Comparison of ENCODE assay signal across 8 cellular contexts in genomic region chr19:4068058-4068966, GRCh38. TPM values are rescaled to one million over a fixed set of nuclear protein-coding genes. Genes with fewer than 3 reads are reported as not detected.
DNase-seq lines count a peak whose midpoint lies in the region; ATAC-seq and TF ChIP-seq lines count a peak whose summit lies in the region.

No MANE protein-coding gene starts in this region.

- H3K4me3 Mint-ChIP-seq in CD8-positive, alpha-beta memory T cell = peak overlapping the region; percentile 88 to 99 (median 88)

- ATAC-seq in GM21447 (IDR thresholded peaks at IDR 0.05; ENCODE audit: unreplicated experiment) (no peak), HG03354 (IDR thresholded peaks at IDR 0.05; ENCODE audit: poor library complexity, severe bottlenecking, unreplicated experiment) (no peak)

- POLR2A ChIA-PET in CD8-positive, alpha-beta memory T cell (lab: Charles Lee) = interaction anchor here (1.0 to 3.6 kb wide), 3 partner anchors 19 to 47 kb away, joined by 3 to 24 read pairs (median 5); no protein-coding TSS in a partner anchor

- H3K9me3 Mint-ChIP-seq in CD8-positive, alpha-beta memory T cell = no peaks in the 10 kb centered on the region

- no peaks in the 10 kb centered on the region for H3K36me3 ChIP-seq in CD8-positive, alpha-beta memory T cell (ENCODE audit: insufficient read depth, low read length)
- peaks cover 0 to 1% of the 10 kb centered on the region in 2 donors for H3K36me3 ChIP-seq in duodenal mucosa (ENCODE audit: control insufficient read depth in 1 of 2, insufficient read depth in 2 of 2, low read length in 2 of 2)
- no peaks in the 10 kb centered on the region for H3K36me3 ChIP-seq in ovary

- H3K27ac Mint-ChIP-seq in CD8-positive, alpha-beta memory T cell = peak overlapping the region; percentile 70 to 98 (median 93)

- H3K4me1 ChIP-seq in CD8-positive, alpha-beta memory T cell (ENCODE audit: insufficient read depth, low read length) = peaks cover 29% of the 10 kb centered on the region
- peaks cover 15 to 17% of the 10 kb centered on the region in 2 donors for H3K4me1 ChIP-seq in duodenal mucosa (ENCODE audit: control insufficient read depth in 1 of 2, insufficient read depth in 2 of 2, low read length in 2 of 2)
- peaks cover 7% of the 10 kb centered on the region for H3K4me1 ChIP-seq in ovary (ENCODE audit: insufficient read depth)

- peak overlapping the region; percentile 61 for H3K27ac ChIP-seq in CD8-positive, alpha-beta memory T cell (ENCODE audit: low read depth, low read length)
- peak overlapping the region; percentile 95 for H3K27ac ChIP-seq in duodenal mucosa (ENCODE audit: low read depth, low read length)
- peak overlapping the region; percentile 52 to 93 for H3K27ac ChIP-seq in ovary

- no peak for TF ChIP-seq EP300 in ovary (IDR thresholded peaks at IDR 0.05)

- 23 to 30% (median 29%) methylated on average over 31 of the region's 31 CpGs for WGBS in ovary, 3 donors

- peak overlapping the region; percentile 51 for H3K4me3 ChIP-seq in CD8-positive, alpha-beta memory T cell (ENCODE audit: low read length)
- peak overlapping the region; percentile 56 to 62 for H3K4me3 ChIP-seq in duodenal mucosa (ENCODE audit: low read depth in 1 of 2, low read length in 2 of 2)
- peak overlapping the region; percentile 91 for H3K4me3 ChIP-seq in ovary

- no peaks in the 10 kb centered on the region for H3K27me3 ChIP-seq in CD8-positive, alpha-beta memory T cell (ENCODE audit: insufficient read depth, low read length, poor library complexity, severe bottlenecking)
- no peaks in the 10 kb centered on the region for H3K27me3 ChIP-seq in duodenal mucosa (ENCODE audit: control insufficient read depth in 1 of 2, insufficient read depth in 2 of 2, low read length in 2 of 2)
- no peaks in the 10 kb centered on the region for H3K27me3 ChIP-seq in ovary

- peak overlapping the region; percentile 71 to 76 for H3K9ac ChIP-seq in duodenal mucosa (ENCODE audit: low read depth in 1 of 2, low read length in 2 of 2)

- in situ Hi-C loops in GM13976 (cut with MboI; ENCODE audit: low sequenced_read_pairs, unreplicated experiment) = no loop called here

- CTCF ChIA-PET in CD8-positive, alpha-beta memory T cell (lab: Charles Lee) = interaction anchor here (0.7 to 1.1 kb wide), 3 partner anchors 8 to 65 kb away, joined by 3 to 5 read pairs (median 4); no protein-coding TSS in a partner anchor

- H3K36me3 Mint-ChIP-seq in CD8-positive, alpha-beta memory T cell = peaks cover 0 to 6% (median 0%) of the 10 kb centered on the region in 3 donors

- peaks cover 23 to 30% (median 26%) of the 10 kb centered on the region in 3 donors for H3K4me1 Mint-ChIP-seq in CD8-positive, alpha-beta memory T cell

- TF ChIP-seq CTCF in ovary (IDR thresholded peaks at IDR 0.05) (no peak), GM13976 (IDR thresholded peaks at IDR 0.05; ENCODE audit: borderline replicate concordance, control extremely low read depth, extremely low read depth, insufficient read depth, missing control alignments) (no peak)

- no peaks in the 10 kb centered on the region for H3K9me3 ChIP-seq in CD8-positive, alpha-beta memory T cell (ENCODE audit: low read length)
- H3K9me3 ChIP-seq in duodenal mucosa (ENCODE audit: control insufficient read depth in 1 of 2, low read length in 2 of 2) (no peaks in the 10 kb centered on the region), ovary (no peaks in the 10 kb centered on the region)

- H3K27me3 Mint-ChIP-seq in CD8-positive, alpha-beta memory T cell = peaks cover 0 to 3% of the 10 kb centered on the region in 2 donors

- TF ChIP-seq POLR2A in ovary (IDR thresholded peaks at IDR 0.05) = no peak

- peak in 1 of 5 donors; percentile 51 for DNase-seq in CD8-positive, alpha-beta memory T cell
- DNase-seq in NCI-H69 (lab: John Stamatoyannopoulos, UW) (peak; percentile 37), ovary (peak in 1 of 5 donors; percentile 35), GM13976 (ENCODE audit: low spot score) (no peak), AG08396 (ENCODE audit: low spot score) (no peak)

- intact Hi-C loops in ovary (cut with DNase I) = no loop called here

RNA-seq across cellular contexts. Expression of gene ZBTB7A, which starts 1.6 kb away (rescaled TPM):
- 10 to 100 TPM; 44.1 to 46.8 TPM for total RNA-seq in CD8-positive, alpha-beta memory T cell
- polyA plus RNA-seq in CD8-positive, alpha-beta memory T cell = 86.1 TPM
- 10 to 100 TPM; 25.0 to 56.4 (median 38.7) TPM for total RNA-seq in ovary
- polyA plus RNA-seq in ovary = 10 to 100 TPM in 1 of 2 donors, 1 to 10 TPM in 1; 9.1 to 16.8 TPM

RNA-seq across cellular contexts. Expression of gene MAP2K2, which starts 55.6 kb away (rescaled TPM):
- total RNA-seq in CD8-positive, alpha-beta memory T cell = 100 to 1,000 TPM; 161 to 164 TPM
- polyA plus RNA-seq in CD8-positive, alpha-beta memory T cell = 122 TPM
- total RNA-seq in ovary = 100 to 1,000 TPM in 5 of 7 donors, 10 to 100 TPM in 2; 39.9 to 130 (median 116) TPM
- 100 to 1,000 TPM; 108 to 136 TPM for polyA plus RNA-seq in ovary
